8 cellular contexts compared by ENCODE assay signal in the genomic region with DNA sequence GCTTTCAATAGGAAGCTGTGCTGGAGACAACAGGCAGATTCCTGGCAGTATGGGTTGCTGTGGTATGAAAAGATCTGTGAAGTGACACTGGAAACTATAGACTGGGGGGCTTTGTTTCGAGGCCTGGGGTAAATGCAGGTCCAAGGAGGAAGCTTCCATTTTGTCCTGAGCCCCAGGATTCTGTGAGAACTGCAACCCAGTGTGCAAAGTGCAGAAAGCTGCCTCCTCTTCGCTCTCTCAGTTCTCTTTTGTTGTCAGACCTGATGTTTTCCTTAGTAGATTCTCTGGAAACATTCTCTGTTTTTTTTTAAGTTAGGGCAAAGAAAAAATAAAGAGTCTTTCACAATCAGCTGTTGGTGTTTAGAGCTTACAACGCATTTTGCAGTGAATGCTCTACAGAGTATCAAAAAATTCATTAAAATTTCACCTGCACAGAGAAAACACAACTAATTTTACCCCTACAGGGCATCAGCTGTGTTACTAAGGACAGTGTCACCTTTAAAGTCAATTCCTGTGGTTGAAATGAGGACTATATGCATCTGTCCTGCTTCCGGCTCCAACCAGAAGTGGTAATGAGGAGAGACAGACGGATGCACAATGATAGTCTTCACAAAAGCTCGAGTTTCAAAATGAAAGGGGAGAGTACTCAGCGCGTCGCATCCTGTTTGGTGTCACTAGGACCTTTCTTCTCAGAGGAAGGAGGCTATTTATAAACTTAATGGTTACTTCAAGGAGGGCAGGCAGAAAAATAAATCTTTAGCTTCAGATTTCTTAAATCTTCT.
DNase-seq lines count a peak whose midpoint lies in the region; ATAC-seq and TF ChIP-seq lines count a peak whose summit lies in the region.

No MANE protein-coding gene starts in this region.

- H3K14ac ChIP-seq in H9 (ENCODE audit: insufficient read depth, low read length) = no peak overlapping the region

- H3K4me3 ChIP-seq in GM12864 (ENCODE audit: low read depth, low read length) = peak overlapping the region; percentile 2; the same call in 1 of the 2 replicates

- H3K4ac ChIP-seq in H9 (ENCODE audit: low read depth, low read length) = no peak overlapping the region

- H3K23me2 ChIP-seq in H9 (ENCODE audit: insufficient read length, low read depth, low read length, poor library complexity, severe bottlenecking) = no peaks in the 10 kb centered on the region

- DNase-seq in GM12864 (ENCODE audit: low read depth) (peak; percentile 83), myocyte (ENCODE audit: low read depth) (peak; percentile 24), NCI-H1694 (lab: John Stamatoyannopoulos, UW) (no peak), H9 (no peak), NCI-H2196 (lab: John Stamatoyannopoulos, UW; ENCODE audit: unreplicated experiment) (no peak)
- DNase-seq in activated T-cell treated with anti-CD3 and anti-CD28 coated beads, Interleukin-2, amount 50 U/mL, for 24 hours = no peak

- H2BK20ac ChIP-seq in H9 (ENCODE audit: low read depth, low read length, poor library complexity, severe bottlenecking) = no peak overlapping the region

- no peak overlapping the region for H2AFZ ChIP-seq in H9 (ENCODE audit: low read length)

- no peaks in the 10 kb centered on the region for H3K79me1 ChIP-seq in H9 (ENCODE audit: insufficient read depth, low read depth, low read length, poor library complexity, severe bottlenecking)

- H3K4me1 Mint-ChIP-seq in activated T-cell treated with anti-CD3 and anti-CD28 coated beads, Interleukin-2, amount 50 U/mL, for 24 hours (ENCODE audit: low read depth) = peaks cover 48% of the 10 kb centered on the region
- H3K4me1 Mint-ChIP-seq in H9 = peaks cover 6 to 25% of the 10 kb centered on the region in 2 experiments

- no CpG with 5 or more reads among the region's 9 CpGs for WGBS in H9 (ENCODE audit: extremely low coverage, insufficient read length, low lambda C conversion rate)

- H3K4me3 Mint-ChIP-seq in activated T-cell treated with anti-CD3 and anti-CD28 coated beads, Interleukin-2, amount 50 U/mL, for 24 hours = peak overlapping the region; percentile 60
- no peak overlapping the region for H3K4me3 Mint-ChIP-seq in H9

- ATAC-seq in GM21367 (IDR thresholded peaks at IDR 0.05; ENCODE audit: unreplicated experiment) = peak; percentile 87
- peak; percentile 77 for ATAC-seq in HG03575 (IDR thresholded peaks at IDR 0.05; ENCODE audit: extremely low read depth, insufficient number of reproducible peaks, low FRiP score, unreplicated experiment)

- H3K18ac ChIP-seq in H9 (ENCODE audit: insufficient read length, low read depth, low read length) = no peak overlapping the region

- no peak overlapping the region for H3K27ac ChIP-seq in H9 (ENCODE audit: insufficient read length, low read depth, low read length)

- no peak overlapping the region for H2BK5ac ChIP-seq in H9 (ENCODE audit: insufficient read length, low read length)

- H4K8ac ChIP-seq in H9 (replicated peaks; ENCODE audit: insufficient read length, low read depth, low read length) = no peak overlapping the region

- H3K27me3 ChIP-seq in H9 (ENCODE audit: insufficient read depth, low read length) = no peaks in the 10 kb centered on the region

- H3K27ac Mint-ChIP-seq in activated T-cell treated with anti-CD3 and anti-CD28 coated beads, Interleukin-2, amount 50 U/mL, for 24 hours = peak overlapping the region; percentile 82
- peak overlapping the region in 1 of 3 experiments; percentile 58; a peak in 1 of 7 replicates for H3K27ac Mint-ChIP-seq in H9

- no peak overlapping the region for H2AK5ac ChIP-seq in H9 (ENCODE audit: insufficient read length, low read length)

- no peak overlapping the region for H2BK15ac ChIP-seq in H9 (ENCODE audit: low read depth, low read length)

- H3K9ac ChIP-seq in H9 (ENCODE audit: extremely low read depth, insufficient read length, low read length) = no peak overlapping the region

- H3K27me3 Mint-ChIP-seq in activated T-cell treated with anti-CD3 and anti-CD28 coated beads, Interleukin-2, amount 50 U/mL, for 24 hours = no peaks in the 10 kb centered on the region
- no peaks in the 10 kb centered on the region for H3K27me3 Mint-ChIP-seq in H9 (ENCODE audit: low read depth)

- no peak overlapping the region for H4K5ac ChIP-seq in H9 (ENCODE audit: insufficient read length, low read depth, low read length)

- no peak overlapping the region for H2BK12ac ChIP-seq in H9 (ENCODE audit: insufficient read length, low read depth, low read length)

- no peak overlapping the region for H2BK120ac ChIP-seq in H9 (ENCODE audit: low read depth, low read length, poor library complexity, severe bottlenecking)

- H3K36me3 Mint-ChIP-seq in activated T-cell treated with anti-CD3 and anti-CD28 coated beads, Interleukin-2, amount 50 U/mL, for 24 hours (ENCODE audit: low read depth) = peaks cover 7% of the 10 kb centered on the region
- H3K36me3 Mint-ChIP-seq in H9 (ENCODE audit: insufficient read depth in 1 of 3, low read depth in 3 of 3) = no peaks in the 10 kb centered on the region; a peak in 1 of 7 replicates

- no peaks in the 10 kb centered on the region for H3K9me3 ChIP-seq in H9 (ENCODE audit: control insufficient read depth, low read depth, low read length)

- H4K91ac ChIP-seq in H9 (ENCODE audit: insufficient read length, low read depth, low read length) = no peak overlapping the region

- no peaks in the 10 kb centered on the region for H4K20me1 ChIP-seq in H9 (ENCODE audit: control insufficient read depth, insufficient read depth, insufficient read length)

- no peak overlapping the region for H3T11ph ChIP-seq in H9 (ENCODE audit: low read length)

- no peaks in the 10 kb centered on the region for H3K79me2 ChIP-seq in H9 (ENCODE audit: insufficient read depth, low read length)

- no peak overlapping the region for H3K23ac ChIP-seq in H9 (ENCODE audit: insufficient read length, low read depth, low read length)

- no peak overlapping the region for H3K56ac ChIP-seq in H9 (ENCODE audit: insufficient read length, low read depth, low read length)

- H3K9me3 Mint-ChIP-seq in activated T-cell treated with anti-CD3 and anti-CD28 coated beads, Interleukin-2, amount 50 U/mL, for 24 hours = no peaks in the 10 kb centered on the region
- H3K9me3 Mint-ChIP-seq in H9 = no peaks in the 10 kb centered on the region

- TF ChIP-seq CTCF in GM12864 (IDR thresholded peaks at IDR 0.05; ENCODE audit: low read depth, low read length, missing control alignments) = no peak
- TF ChIP-seq CTCF in H9 (conservative IDR thresholded peaks at IDR 0.05) = no peak

- peaks cover 2% of the 10 kb centered on the region; the same call in 1 of the 2 replicates for H3K4me1 ChIP-seq in H9 (ENCODE audit: insufficient read depth, low read length)

- H3K4me2 ChIP-seq in H9 (ENCODE audit: insufficient read depth, insufficient read length, low read length) = no peak overlapping the region

Comparison
In these comparisons a context has a peak if more than half of its experiments do, and no peak if none do; other contexts are left out.
1. DNase-seq: peak in GM12864 (single experiment) and myocyte (single experiment); none in activated T-cell treated with anti-CD3 and anti-CD28 coated beads, Interleukin-2, amount 50 U/mL, for 24 hours (single experiment), NCI-H1694 (single experiment), H9 (single experiment) and NCI-H2196 (single experiment).